In genomic region chr2:120526047-120526562, GRCh38 we compare ENCODE assay signal across 21 cellular contexts.
A peak's percentile ranks its signal among the peaks of the same experiment; 100 is the strongest.
DNase-seq lines count a peak whose midpoint lies in the region; ATAC-seq and TF ChIP-seq lines count a peak whose summit lies in the region.
"Had no signal": no experiment of that assay in that cellular context is flagged by ENCODE, and none has a peak within 500 bp of the region (broad histone marks: within the 10 kb centered on the region; RNA-seq: fewer than 3 reads in every experiment).

No MANE protein-coding gene starts in this region.

- TF ChIP-seq POLR2A in heart left ventricle (IDR thresholded peaks at IDR 0.05) (no peak), right lobe of liver (IDR thresholded peaks at IDR 0.05) (no peak), suprapubic skin (IDR thresholded peaks at IDR 0.05) (no peak)

- H3K27me3 ChIP-seq in heart left ventricle (peaks cover 0 to 16% (median 0%) of the 10 kb centered on the region in 9 donors), right lobe of liver (no peaks in the 10 kb centered on the region), suprapubic skin (peaks cover 18% of the 10 kb centered on the region)
- H3K27me3 ChIP-seq: BLaER1 had no signal

- H3K9me3 ChIP-seq in heart left ventricle (peaks cover 0 to 8% (median 0%) of the 10 kb centered on the region in 12 donors), right lobe of liver (no peaks in the 10 kb centered on the region), suprapubic skin (no peaks in the 10 kb centered on the region)
- H3K9me3 ChIP-seq: colonic mucosa had no signal

- DNase-seq in heart left ventricle = peak in 2 of 5 donors; percentile 58 to 65
- no peak for DNase-seq in Right ventricle myocardium superior
- peak; percentile 57 for DNase-seq in chondrocyte (ENCODE audit: low spot score)
- DNase-seq in right lobe of liver = no peak
- DNase-seq in suprapubic skin (ENCODE audit: low spot score in 2 of 2) = no peak
- DNase-seq in anterior cingulate cortex (lab: John Stamatoyannopoulos, UW) = no peak
- DNase-seq in SIG-M5 (lab: John Stamatoyannopoulos, UW) = no peak
- no peak for DNase-seq in DMS79 (lab: John Stamatoyannopoulos, UW)
- DNase-seq: activated CD8-positive, alpha-beta memory T cell treated with anti-CD3 and anti-CD28 coated beads for 24 hours; activated naive CD4-positive, alpha-beta T cell treated with anti-CD3 and anti-CD28 coated beads, Interleukin-2, amount 50 U/mL, for 16 hours; activated T-cell treated with anti-CD3 and anti-CD28 coated beads, Interleukin-2, amount 50 U/mL, for 72 hours; Calu3; colonic mucosa; EL; NCI-H1092; NCI-H2171; PC-3 had no signal

- intact Hi-C loops in heart left ventricle (cut with DNase I) = loop anchor here in 1 of 10 donors (10.0 kb wide), 1 partner anchor 181 kb away; the partner anchor contains the start of gene INHBB
- intact Hi-C loops in Right ventricle myocardium superior (cut with DNase I) = no loop called here
- intact Hi-C loops in right lobe of liver (cut with DNase I) = no loop called here

- no peak overlapping the region for H3K27ac Mint-ChIP-seq in chondrocyte (ENCODE audit: unreplicated experiment)
- H3K27ac Mint-ChIP-seq: activated T-cell treated with anti-CD3 and anti-CD28 coated beads, Interleukin-2, amount 50 U/mL, for 72 hours had no signal

- H3K4me3 ChIP-seq in heart left ventricle (no peak overlapping the region), right lobe of liver (no peak overlapping the region), suprapubic skin (no peak overlapping the region)
- H3K4me3 ChIP-seq: A549, BLaER1, colonic mucosa, lung had no signal

- no peak for TF ChIP-seq EP300 in suprapubic skin (IDR thresholded peaks at IDR 0.05)

- H3K4me1 ChIP-seq in heart left ventricle = peaks cover 0 to 46% (median 21%) of the 10 kb centered on the region in 12 donors
- peaks cover 0 to 22% (median 10%) of the 10 kb centered on the region in 4 donors for H3K4me1 ChIP-seq in right lobe of liver
- H3K4me1 ChIP-seq in suprapubic skin = peaks cover 32% of the 10 kb centered on the region
- H3K4me1 ChIP-seq: colonic mucosa had no signal

- H3K36me3 ChIP-seq in heart left ventricle (no peaks in the 10 kb centered on the region), right lobe of liver (no peaks in the 10 kb centered on the region), suprapubic skin (no peaks in the 10 kb centered on the region)
- H3K36me3 ChIP-seq: BLaER1, colonic mucosa had no signal

- peaks cover under 1% of the 10 kb centered on the region for H3K36me3 Mint-ChIP-seq in chondrocyte (ENCODE audit: low read depth)

- H3K4me3 Mint-ChIP-seq in chondrocyte (ENCODE audit: unreplicated experiment) = no peak overlapping the region
- H3K4me3 Mint-ChIP-seq: activated T-cell treated with anti-CD3 and anti-CD28 coated beads, Interleukin-2, amount 50 U/mL, for 72 hours had no signal

- ATAC-seq in heart left ventricle = peak in 3 of 4 donors; percentile 43 to 85 (median 58)
- no peak for ATAC-seq in Right ventricle myocardium superior (ENCODE audit: poor library complexity)
- peak in 3 of 4 donors; percentile 2 to 44 (median 25) for ATAC-seq in right lobe of liver
- ATAC-seq: activated T-cell treated with anti-CD3 and anti-CD28 coated beads, Interleukin-2, amount 50 U/mL, for 72 hours; HCT116; PC-3 had no signal

- H3K27ac ChIP-seq in heart left ventricle (peak overlapping the region in 10 of 12 donors; percentile 20 to 74 (median 54)), right lobe of liver (peak overlapping the region; percentile 35 to 73 (median 53)), suprapubic skin (peak overlapping the region; percentile 20)
- H3K27ac ChIP-seq: A549, BLaER1, colonic mucosa had no signal

- H3K27me3 Mint-ChIP-seq in chondrocyte (ENCODE audit: low read depth) = peaks cover 22% of the 10 kb centered on the region

- peaks cover 5% of the 10 kb centered on the region for H3K9me3 Mint-ChIP-seq in chondrocyte (ENCODE audit: low read depth)
- H3K9me3 Mint-ChIP-seq: activated T-cell treated with anti-CD3 and anti-CD28 coated beads, Interleukin-2, amount 50 U/mL, for 72 hours had no signal

- WGBS in heart left ventricle, 4 donors = 32 to 65% (median 59%) methylated on average over 13 to 16 of the region's 16 CpGs
- WGBS in right lobe of liver (ENCODE audit: insufficient coverage, low coverage, low lambda C conversion rate, missing lambda C conversion rate) = 59% methylated on average over 2 of the region's 16 CpGs
- 65% methylated on average over 9 of the region's 16 CpGs for WGBS in suprapubic skin

- peaks cover 24% of the 10 kb centered on the region for H3K4me1 Mint-ChIP-seq in chondrocyte (ENCODE audit: low read depth)

- TF ChIP-seq CTCF in heart left ventricle (IDR thresholded peaks at IDR 0.05) (no peak), chondrocyte (IDR thresholded peaks at IDR 0.05) (no peak), right lobe of liver (IDR thresholded peaks at IDR 0.05) (no peak), suprapubic skin (IDR thresholded peaks at IDR 0.05) (no peak)
